Comparison of ENCODE assay signal across 1 cellular context in the genomic region with DNA sequence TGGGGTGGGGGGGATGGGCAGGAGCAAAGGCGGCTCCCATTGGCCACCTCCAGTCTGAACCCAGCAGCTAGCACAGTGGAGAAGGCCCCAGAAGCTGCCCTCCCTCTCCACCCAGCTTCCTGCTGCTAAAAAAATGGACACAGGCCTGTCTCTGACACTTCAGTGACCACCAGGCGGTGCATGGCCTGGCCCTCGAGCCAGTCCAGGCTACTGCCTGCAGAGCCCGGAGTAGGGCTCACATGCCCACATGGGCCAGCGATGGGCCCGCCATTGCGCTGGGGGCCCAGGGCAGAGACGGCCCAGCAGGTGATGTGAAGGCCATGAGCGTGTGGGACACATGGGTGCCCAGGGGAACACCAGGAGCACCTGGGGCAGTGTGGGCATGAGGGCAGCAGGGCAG.
TF ChIP-seq lines count a peak whose summit lies in the region.

No MANE protein-coding gene starts in this region.

TF ChIP-seq in K562, 482 proteins besides CTCF, POLR2A, EP300 and RAD21:
- TF ChIP-seq ZNF75A (CRISPR knock-in tag; IDR thresholded peaks at IDR 0.05) (no peak), PTBP1 (IDR thresholded peaks at IDR 0.05; ENCODE audit: low read depth, low read length) (no peak), BRF1 (IDR thresholded peaks at IDR 0.05; ENCODE audit: borderline replicate concordance, extremely low read depth, insufficient read length) (no peak), ZC3H4 (CRISPR knock-in tag; IDR thresholded peaks at IDR 0.05; ENCODE audit: borderline replicate concordance) (no peak), FOXK2 (conservative IDR thresholded peaks at IDR 0.05 in 1 of 2, IDR thresholded peaks at IDR 0.05 in 1 of 2; ENCODE audit: low read depth in 2 of 2) (no peak), BRCA1 (IDR thresholded peaks at IDR 0.05) (no peak), BRCA1 (CRISPR knock-in tag; IDR thresholded peaks at IDR 0.05) (no peak), MTA1 (IDR thresholded peaks at IDR 0.05; ENCODE audit: borderline replicate concordance) (no peak), ZNF354B (CRISPR knock-in tag; IDR thresholded peaks at IDR 0.05) (no peak), POLR2G (IDR thresholded peaks at IDR 0.05; ENCODE audit: low read depth, low read length) (no peak), GABPB1 (CRISPR knock-in tag; IDR thresholded peaks at IDR 0.05) (no peak), ILF3 (IDR thresholded peaks at IDR 0.05; ENCODE audit: borderline replicate concordance) (no peak), ARHGAP35 (IDR thresholded peaks at IDR 0.05; ENCODE audit: partially characterized antibody) (no peak), KDM5B (IDR thresholded peaks at IDR 0.05; ENCODE audit: insufficient replicate concordance, low read depth, low read length) (no peak), SNRNP70 (optimal IDR thresholded peaks at IDR 0.05; ENCODE audit: low read depth, low read length) (no peak)
- TF ChIP-seq, protein P1, sequence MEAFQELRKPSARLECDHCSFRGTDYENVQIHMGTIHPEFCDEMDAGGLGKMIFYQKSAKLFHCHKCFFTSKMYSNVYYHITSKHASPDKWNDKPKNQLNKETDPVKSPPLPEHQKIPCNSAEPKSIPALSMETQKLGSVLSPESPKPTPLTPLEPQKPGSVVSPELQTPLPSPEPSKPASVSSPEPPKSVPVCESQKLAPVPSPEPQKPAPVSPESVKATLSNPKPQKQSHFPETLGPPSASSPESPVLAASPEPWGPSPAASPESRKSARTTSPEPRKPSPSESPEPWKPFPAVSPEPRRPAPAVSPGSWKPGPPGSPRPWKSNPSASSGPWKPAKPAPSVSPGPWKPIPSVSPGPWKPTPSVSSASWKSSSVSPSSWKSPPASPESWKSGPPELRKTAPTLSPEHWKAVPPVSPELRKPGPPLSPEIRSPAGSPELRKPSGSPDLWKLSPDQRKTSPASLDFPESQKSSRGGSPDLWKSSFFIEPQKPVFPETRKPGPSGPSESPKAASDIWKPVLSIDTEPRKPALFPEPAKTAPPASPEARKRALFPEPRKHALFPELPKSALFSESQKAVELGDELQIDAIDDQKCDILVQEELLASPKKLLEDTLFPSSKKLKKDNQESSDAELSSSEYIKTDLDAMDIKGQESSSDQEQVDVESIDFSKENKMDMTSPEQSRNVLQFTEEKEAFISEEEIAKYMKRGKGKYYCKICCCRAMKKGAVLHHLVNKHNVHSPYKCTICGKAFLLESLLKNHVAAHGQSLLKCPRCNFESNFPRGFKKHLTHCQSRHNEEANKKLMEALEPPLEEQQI (IDR thresholded peaks at IDR 0.05): no peak
- TF ChIP-seq, protein P2, sequence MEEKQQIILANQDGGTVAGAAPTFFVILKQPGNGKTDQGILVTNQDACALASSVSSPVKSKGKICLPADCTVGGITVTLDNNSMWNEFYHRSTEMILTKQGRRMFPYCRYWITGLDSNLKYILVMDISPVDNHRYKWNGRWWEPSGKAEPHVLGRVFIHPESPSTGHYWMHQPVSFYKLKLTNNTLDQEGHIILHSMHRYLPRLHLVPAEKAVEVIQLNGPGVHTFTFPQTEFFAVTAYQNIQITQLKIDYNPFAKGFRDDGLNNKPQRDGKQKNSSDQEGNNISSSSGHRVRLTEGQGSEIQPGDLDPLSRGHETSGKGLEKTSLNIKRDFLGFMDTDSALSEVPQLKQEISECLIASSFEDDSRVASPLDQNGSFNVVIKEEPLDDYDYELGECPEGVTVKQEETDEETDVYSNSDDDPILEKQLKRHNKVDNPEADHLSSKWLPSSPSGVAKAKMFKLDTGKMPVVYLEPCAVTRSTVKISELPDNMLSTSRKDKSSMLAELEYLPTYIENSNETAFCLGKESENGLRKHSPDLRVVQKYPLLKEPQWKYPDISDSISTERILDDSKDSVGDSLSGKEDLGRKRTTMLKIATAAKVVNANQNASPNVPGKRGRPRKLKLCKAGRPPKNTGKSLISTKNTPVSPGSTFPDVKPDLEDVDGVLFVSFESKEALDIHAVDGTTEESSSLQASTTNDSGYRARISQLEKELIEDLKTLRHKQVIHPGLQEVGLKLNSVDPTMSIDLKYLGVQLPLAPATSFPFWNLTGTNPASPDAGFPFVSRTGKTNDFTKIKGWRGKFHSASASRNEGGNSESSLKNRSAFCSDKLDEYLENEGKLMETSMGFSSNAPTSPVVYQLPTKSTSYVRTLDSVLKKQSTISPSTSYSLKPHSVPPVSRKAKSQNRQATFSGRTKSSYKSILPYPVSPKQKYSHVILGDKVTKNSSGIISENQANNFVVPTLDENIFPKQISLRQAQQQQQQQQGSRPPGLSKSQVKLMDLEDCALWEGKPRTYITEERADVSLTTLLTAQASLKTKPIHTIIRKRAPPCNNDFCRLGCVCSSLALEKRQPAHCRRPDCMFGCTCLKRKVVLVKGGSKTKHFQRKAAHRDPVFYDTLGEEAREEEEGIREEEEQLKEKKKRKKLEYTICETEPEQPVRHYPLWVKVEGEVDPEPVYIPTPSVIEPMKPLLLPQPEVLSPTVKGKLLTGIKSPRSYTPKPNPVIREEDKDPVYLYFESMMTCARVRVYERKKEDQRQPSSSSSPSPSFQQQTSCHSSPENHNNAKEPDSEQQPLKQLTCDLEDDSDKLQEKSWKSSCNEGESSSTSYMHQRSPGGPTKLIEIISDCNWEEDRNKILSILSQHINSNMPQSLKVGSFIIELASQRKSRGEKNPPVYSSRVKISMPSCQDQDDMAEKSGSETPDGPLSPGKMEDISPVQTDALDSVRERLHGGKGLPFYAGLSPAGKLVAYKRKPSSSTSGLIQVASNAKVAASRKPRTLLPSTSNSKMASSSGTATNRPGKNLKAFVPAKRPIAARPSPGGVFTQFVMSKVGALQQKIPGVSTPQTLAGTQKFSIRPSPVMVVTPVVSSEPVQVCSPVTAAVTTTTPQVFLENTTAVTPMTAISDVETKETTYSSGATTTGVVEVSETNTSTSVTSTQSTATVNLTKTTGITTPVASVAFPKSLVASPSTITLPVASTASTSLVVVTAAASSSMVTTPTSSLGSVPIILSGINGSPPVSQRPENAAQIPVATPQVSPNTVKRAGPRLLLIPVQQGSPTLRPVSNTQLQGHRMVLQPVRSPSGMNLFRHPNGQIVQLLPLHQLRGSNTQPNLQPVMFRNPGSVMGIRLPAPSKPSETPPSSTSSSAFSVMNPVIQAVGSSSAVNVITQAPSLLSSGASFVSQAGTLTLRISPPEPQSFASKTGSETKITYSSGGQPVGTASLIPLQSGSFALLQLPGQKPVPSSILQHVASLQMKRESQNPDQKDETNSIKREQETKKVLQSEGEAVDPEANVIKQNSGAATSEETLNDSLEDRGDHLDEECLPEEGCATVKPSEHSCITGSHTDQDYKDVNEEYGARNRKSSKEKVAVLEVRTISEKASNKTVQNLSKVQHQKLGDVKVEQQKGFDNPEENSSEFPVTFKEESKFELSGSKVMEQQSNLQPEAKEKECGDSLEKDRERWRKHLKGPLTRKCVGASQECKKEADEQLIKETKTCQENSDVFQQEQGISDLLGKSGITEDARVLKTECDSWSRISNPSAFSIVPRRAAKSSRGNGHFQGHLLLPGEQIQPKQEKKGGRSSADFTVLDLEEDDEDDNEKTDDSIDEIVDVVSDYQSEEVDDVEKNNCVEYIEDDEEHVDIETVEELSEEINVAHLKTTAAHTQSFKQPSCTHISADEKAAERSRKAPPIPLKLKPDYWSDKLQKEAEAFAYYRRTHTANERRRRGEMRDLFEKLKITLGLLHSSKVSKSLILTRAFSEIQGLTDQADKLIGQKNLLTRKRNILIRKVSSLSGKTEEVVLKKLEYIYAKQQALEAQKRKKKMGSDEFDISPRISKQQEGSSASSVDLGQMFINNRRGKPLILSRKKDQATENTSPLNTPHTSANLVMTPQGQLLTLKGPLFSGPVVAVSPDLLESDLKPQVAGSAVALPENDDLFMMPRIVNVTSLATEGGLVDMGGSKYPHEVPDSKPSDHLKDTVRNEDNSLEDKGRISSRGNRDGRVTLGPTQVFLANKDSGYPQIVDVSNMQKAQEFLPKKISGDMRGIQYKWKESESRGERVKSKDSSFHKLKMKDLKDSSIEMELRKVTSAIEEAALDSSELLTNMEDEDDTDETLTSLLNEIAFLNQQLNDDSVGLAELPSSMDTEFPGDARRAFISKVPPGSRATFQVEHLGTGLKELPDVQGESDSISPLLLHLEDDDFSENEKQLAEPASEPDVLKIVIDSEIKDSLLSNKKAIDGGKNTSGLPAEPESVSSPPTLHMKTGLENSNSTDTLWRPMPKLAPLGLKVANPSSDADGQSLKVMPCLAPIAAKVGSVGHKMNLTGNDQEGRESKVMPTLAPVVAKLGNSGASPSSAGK (IDR thresholded peaks at IDR 0.05): no peak
- TF ChIP-seq, protein P3, sequence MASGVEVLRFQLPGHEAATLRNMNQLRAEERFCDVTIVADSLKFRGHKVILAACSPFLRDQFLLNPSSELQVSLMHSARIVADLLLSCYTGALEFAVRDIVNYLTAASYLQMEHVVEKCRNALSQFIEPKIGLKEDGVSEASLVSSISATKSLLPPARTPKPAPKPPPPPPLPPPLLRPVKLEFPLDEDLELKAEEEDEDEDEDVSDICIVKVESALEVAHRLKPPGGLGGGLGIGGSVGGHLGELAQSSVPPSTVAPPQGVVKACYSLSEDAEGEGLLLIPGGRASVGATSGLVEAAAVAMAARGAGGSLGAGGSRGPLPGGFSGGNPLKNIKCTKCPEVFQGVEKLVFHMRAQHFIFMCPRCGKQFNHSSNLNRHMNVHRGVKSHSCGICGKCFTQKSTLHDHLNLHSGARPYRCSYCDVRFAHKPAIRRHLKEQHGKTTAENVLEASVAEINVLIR (CRISPR knock-in tag; IDR thresholded peaks at IDR 0.05): no peak
